ENCODE assay signal across 2 cellular contexts in the genomic region with DNA sequence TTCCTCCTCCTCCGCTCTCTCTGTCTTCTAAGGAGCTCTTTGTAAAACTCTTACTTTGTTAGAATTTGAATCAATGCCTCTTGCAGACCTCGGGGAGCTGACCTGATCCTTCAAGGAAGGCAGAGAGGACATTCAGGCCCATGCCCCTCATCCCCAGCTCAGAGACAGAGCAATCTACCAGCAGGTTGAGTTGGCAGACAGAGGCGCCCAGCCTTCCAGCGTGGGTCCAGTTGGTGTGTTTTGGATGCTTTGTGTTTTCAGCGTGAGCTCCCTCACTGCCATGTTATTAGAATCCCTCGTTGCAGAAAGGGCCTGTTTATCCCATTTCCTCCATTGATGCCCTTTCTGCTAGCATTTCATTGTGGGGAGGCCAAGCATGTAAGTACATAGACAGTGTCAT.
TF ChIP-seq lines count a peak whose summit lies in the region.

No MANE protein-coding gene starts in this region.

TF ChIP-seq in liver, 16 proteins besides CTCF, POLR2A, EP300 and RAD21 (continued from another document):
- TF ChIP-seq NR2F2 (IDR thresholded peaks at IDR 0.05) (no peak), EGR1 (IDR thresholded peaks at IDR 0.05; ENCODE audit: low read depth in 2 of 2) (no peak), GABPA (IDR thresholded peaks at IDR 0.05 in 1 of 2, conservative IDR thresholded peaks at IDR 0.05 in 1 of 2) (no peak), YY1 (IDR thresholded peaks at IDR 0.05) (no peak), FOXA2 (IDR thresholded peaks at IDR 0.05) (no peak), HNF4A (conservative IDR thresholded peaks at IDR 0.05) (no peak), RXRA (IDR thresholded peaks at IDR 0.05) (no peak), JUND (IDR thresholded peaks at IDR 0.05) (no peak), FOXA1 (IDR thresholded peaks at IDR 0.05) (no peak), HNF4G (IDR thresholded peaks at IDR 0.05) (no peak)
- TF ChIP-seq, protein P1, sequence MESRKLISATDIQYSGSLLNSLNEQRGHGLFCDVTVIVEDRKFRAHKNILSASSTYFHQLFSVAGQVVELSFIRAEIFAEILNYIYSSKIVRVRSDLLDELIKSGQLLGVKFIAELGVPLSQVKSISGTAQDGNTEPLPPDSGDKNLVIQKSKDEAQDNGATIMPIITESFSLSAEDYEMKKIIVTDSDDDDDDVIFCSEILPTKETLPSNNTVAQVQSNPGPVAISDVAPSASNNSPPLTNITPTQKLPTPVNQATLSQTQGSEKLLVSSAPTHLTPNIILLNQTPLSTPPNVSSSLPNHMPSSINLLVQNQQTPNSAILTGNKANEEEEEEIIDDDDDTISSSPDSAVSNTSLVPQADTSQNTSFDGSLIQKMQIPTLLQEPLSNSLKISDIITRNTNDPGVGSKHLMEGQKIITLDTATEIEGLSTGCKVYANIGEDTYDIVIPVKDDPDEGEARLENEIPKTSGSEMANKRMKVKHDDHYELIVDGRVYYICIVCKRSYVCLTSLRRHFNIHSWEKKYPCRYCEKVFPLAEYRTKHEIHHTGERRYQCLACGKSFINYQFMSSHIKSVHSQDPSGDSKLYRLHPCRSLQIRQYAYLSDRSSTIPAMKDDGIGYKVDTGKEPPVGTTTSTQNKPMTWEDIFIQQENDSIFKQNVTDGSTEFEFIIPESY (IDR thresholded peaks at IDR 0.05): no peak
- TF ChIP-seq, protein P2, sequence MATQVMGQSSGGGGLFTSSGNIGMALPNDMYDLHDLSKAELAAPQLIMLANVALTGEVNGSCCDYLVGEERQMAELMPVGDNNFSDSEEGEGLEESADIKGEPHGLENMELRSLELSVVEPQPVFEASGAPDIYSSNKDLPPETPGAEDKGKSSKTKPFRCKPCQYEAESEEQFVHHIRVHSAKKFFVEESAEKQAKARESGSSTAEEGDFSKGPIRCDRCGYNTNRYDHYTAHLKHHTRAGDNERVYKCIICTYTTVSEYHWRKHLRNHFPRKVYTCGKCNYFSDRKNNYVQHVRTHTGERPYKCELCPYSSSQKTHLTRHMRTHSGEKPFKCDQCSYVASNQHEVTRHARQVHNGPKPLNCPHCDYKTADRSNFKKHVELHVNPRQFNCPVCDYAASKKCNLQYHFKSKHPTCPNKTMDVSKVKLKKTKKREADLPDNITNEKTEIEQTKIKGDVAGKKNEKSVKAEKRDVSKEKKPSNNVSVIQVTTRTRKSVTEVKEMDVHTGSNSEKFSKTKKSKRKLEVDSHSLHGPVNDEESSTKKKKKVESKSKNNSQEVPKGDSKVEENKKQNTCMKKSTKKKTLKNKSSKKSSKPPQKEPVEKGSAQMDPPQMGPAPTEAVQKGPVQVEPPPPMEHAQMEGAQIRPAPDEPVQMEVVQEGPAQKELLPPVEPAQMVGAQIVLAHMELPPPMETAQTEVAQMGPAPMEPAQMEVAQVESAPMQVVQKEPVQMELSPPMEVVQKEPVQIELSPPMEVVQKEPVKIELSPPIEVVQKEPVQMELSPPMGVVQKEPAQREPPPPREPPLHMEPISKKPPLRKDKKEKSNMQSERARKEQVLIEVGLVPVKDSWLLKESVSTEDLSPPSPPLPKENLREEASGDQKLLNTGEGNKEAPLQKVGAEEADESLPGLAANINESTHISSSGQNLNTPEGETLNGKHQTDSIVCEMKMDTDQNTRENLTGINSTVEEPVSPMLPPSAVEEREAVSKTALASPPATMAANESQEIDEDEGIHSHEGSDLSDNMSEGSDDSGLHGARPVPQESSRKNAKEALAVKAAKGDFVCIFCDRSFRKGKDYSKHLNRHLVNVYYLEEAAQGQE (IDR thresholded peaks at IDR 0.05): no peak
TF ChIP-seq in liver: peak in this region for 0.

TF ChIP-seq in HepG2, 621 proteins besides CTCF, POLR2A, EP300 and RAD21 (continued from another document):
- TF ChIP-seq, protein P3, sequence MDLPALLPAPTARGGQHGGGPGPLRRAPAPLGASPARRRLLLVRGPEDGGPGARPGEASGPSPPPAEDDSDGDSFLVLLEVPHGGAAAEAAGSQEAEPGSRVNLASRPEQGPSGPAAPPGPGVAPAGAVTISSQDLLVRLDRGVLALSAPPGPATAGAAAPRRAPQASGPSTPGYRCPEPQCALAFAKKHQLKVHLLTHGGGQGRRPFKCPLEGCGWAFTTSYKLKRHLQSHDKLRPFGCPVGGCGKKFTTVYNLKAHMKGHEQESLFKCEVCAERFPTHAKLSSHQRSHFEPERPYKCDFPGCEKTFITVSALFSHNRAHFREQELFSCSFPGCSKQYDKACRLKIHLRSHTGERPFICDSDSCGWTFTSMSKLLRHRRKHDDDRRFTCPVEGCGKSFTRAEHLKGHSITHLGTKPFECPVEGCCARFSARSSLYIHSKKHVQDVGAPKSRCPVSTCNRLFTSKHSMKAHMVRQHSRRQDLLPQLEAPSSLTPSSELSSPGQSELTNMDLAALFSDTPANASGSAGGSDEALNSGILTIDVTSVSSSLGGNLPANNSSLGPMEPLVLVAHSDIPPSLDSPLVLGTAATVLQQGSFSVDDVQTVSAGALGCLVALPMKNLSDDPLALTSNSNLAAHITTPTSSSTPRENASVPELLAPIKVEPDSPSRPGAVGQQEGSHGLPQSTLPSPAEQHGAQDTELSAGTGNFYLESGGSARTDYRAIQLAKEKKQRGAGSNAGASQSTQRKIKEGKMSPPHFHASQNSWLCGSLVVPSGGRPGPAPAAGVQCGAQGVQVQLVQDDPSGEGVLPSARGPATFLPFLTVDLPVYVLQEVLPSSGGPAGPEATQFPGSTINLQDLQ (CRISPR knock-in tag; IDR thresholded peaks at IDR 0.05): no peak
- TF ChIP-seq MAFG (CRISPR knock-in tag; IDR thresholded peaks at IDR 0.05) (no peak), TBP (CRISPR knock-in tag; IDR thresholded peaks at IDR 0.05) (no peak), ZNF816 (CRISPR knock-in tag; IDR thresholded peaks at IDR 0.05; ENCODE audit: borderline replicate concordance) (no peak), DPF2 (CRISPR knock-in tag; IDR thresholded peaks at IDR 0.05; ENCODE audit: borderline replicate concordance, low read depth) (no peak), TBL1XR1 (IDR thresholded peaks at IDR 0.05; ENCODE audit: borderline replicate concordance, low read length, partially characterized antibody) (no peak), NCOR1 (IDR thresholded peaks at IDR 0.05; ENCODE audit: borderline replicate concordance, low read length) (no peak), HOXA5 (CRISPR knock-in tag; IDR thresholded peaks at IDR 0.05) (no peak), PBX3 (CRISPR knock-in tag; IDR thresholded peaks at IDR 0.05; ENCODE audit: borderline replicate concordance) (no peak), THAP11 (CRISPR knock-in tag; IDR thresholded peaks at IDR 0.05) (no peak), KLF15 (CRISPR knock-in tag; IDR thresholded peaks at IDR 0.05; ENCODE audit: borderline replicate concordance) (no peak), MXD4 (CRISPR knock-in tag; IDR thresholded peaks at IDR 0.05) (no peak), KDM5B (CRISPR knock-in tag; IDR thresholded peaks at IDR 0.05; ENCODE audit: borderline replicate concordance) (no peak), ZC3H4 (CRISPR knock-in tag; IDR thresholded peaks at IDR 0.05; ENCODE audit: borderline replicate concordance) (no peak), ZNF264 (CRISPR knock-in tag; IDR thresholded peaks at IDR 0.05) (no peak), MAFK (conservative IDR thresholded peaks at IDR 0.05 in 1 of 2, IDR thresholded peaks at IDR 0.05 in 1 of 2; ENCODE audit: low read length in 2 of 2) (no peak)
- TF ChIP-seq, protein P4, sequence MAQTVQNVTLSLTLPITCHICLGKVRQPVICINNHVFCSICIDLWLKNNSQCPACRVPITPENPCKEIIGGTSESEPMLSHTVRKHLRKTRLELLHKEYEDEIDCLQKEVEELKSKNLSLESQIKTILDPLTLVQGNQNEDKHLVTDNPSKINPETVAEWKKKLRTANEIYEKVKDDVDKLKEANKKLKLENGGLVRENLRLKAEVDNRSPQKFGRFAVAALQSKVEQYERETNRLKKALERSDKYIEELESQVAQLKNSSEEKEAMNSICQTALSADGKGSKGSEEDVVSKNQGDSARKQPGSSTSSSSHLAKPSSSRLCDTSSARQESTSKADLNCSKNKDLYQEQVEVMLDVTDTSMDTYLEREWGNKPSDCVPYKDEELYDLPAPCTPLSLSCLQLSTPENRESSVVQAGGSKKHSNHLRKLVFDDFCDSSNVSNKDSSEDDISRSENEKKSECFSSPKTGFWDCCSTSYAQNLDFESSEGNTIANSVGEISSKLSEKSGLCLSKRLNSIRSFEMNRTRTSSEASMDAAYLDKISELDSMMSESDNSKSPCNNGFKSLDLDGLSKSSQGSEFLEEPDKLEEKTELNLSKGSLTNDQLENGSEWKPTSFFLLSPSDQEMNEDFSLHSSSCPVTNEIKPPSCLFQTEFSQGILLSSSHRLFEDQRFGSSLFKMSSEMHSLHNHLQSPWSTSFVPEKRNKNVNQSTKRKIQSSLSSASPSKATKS (CRISPR knock-in tag; IDR thresholded peaks at IDR 0.05): no peak
